Comparison of ENCODE assay signal across 11 cellular contexts in the genomic region with DNA sequence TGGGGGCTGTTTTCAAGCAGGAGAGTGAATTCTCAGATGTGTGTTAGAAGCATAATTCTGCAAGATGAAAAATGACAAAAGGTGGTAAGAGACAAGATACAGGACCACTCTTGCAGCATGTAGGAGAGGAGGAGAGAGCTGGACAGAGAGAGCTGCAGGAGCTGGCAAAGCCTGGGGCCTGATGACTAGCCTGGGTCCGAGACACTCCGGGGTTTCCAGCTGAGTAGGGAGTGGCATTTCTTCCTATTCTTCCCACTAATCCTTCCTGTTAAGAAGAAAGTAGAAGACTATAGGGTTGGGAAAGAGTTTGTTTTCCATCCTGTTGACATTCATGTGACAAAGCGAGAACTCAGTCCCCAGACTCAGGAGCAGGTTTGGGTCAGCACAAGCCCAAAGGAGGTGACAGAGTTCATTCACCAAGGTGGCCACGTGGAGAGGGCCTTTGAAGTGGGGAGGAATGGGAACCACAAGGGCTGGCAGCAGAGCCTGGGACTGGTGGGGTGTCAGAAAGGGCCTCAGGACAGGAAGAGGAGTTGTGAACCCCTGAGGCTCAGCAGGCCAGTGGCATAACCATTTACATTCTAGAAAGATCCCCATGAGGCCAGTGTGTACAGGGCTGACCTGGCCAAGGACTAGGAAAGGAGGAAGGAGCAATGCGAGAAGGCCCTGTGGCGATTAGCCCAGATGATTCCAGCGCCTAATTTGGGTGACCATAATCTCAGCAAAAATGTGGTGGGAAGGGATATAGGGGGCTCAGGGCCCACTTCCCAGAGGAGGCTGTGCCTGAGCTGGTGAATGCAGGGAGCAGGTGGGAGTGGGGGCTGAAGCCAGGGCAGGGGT. TPM values are rescaled to one million over a fixed set of nuclear protein-coding genes. Genes with fewer than 3 reads are reported as not detected.
DNase-seq lines count a peak whose midpoint lies in the region; ATAC-seq and TF ChIP-seq lines count a peak whose summit lies in the region.
"Had no signal": no experiment of that assay in that cellular context is flagged by ENCODE, and none has a peak within 500 bp of the region (broad histone marks: within the 10 kb centered on the region; RNA-seq: fewer than 3 reads in every experiment).

No MANE protein-coding gene starts in this region.

- intact Hi-C loops in dendritic cell treated with granulocyte-macrophage colony-stimulating factor and Interleukin-4, amounts not matched to agents 40 ng/mL and 50 ng/mL, for 4 days (cut with micrococcal nuclease) = loop anchor here (5.0 kb wide), 2 partner anchors 222 to 373 kb away; a partner anchor contains a TSS
- intact Hi-C loops in activated T-helper 1 cell treated with anti-CD3 and anti-CD28 coated beads, Interleukin-12 subunit alpha, Interleukin-12 subunit beta, Interleukin-2, Interleukin-4 antibody, amounts not matched to agents 30 ng/mL and 10 ng/mL and 1 ng/mL, durations not matched to agents 14 hours and 24 hours and 36 hours (cut with micrococcal nuclease) = loop anchor here (5.0 to 10.0 kb wide), 2 partner anchors 560 to 1047 kb away; a partner anchor contains a TSS

- H3K4me1 Mint-ChIP-seq in dendritic cell treated with granulocyte-macrophage colony-stimulating factor and Interleukin-4, amounts not matched to agents 40 ng/mL and 50 ng/mL, for 4 days (ENCODE audit: low read depth) = peaks cover 46% of the 10 kb centered on the region
- H3K4me1 Mint-ChIP-seq in activated T-helper 1 cell treated with anti-CD3 and anti-CD28 coated beads, Interleukin-12 subunit alpha, Interleukin-12 subunit beta, Interleukin-2, Interleukin-4 antibody, amounts not matched to agents 30 ng/mL and 10 ng/mL and 1 ng/mL, durations not matched to agents 14 hours and 24 hours and 36 hours (ENCODE audit: low read depth) = peaks cover 23% of the 10 kb centered on the region

- no peak overlapping the region for H3K4me3 Mint-ChIP-seq in dendritic cell treated with granulocyte-macrophage colony-stimulating factor and Interleukin-4, amounts not matched to agents 40 ng/mL and 50 ng/mL, for 4 days
- H3K4me3 Mint-ChIP-seq in activated T-helper 1 cell treated with anti-CD3 and anti-CD28 coated beads, Interleukin-12 subunit alpha, Interleukin-12 subunit beta, Interleukin-2, Interleukin-4 antibody, amounts not matched to agents 30 ng/mL and 10 ng/mL and 1 ng/mL, durations not matched to agents 14 hours and 24 hours and 36 hours = no peak overlapping the region

- H3K36me3 Mint-ChIP-seq in dendritic cell treated with granulocyte-macrophage colony-stimulating factor and Interleukin-4, amounts not matched to agents 40 ng/mL and 50 ng/mL, for 4 days (ENCODE audit: low read depth) = peaks cover 44% of the 10 kb centered on the region
- H3K36me3 Mint-ChIP-seq in activated T-helper 1 cell treated with anti-CD3 and anti-CD28 coated beads, Interleukin-12 subunit alpha, Interleukin-12 subunit beta, Interleukin-2, Interleukin-4 antibody, amounts not matched to agents 30 ng/mL and 10 ng/mL and 1 ng/mL, durations not matched to agents 14 hours and 24 hours and 36 hours (ENCODE audit: low read depth) = peaks cover 2% of the 10 kb centered on the region

- peak overlapping the region; percentile 25 for H3K4me2 ChIP-seq in BLaER1

- H3K27me3 Mint-ChIP-seq in dendritic cell treated with granulocyte-macrophage colony-stimulating factor and Interleukin-4, amounts not matched to agents 40 ng/mL and 50 ng/mL, for 4 days = no peaks in the 10 kb centered on the region
- peaks cover 2% of the 10 kb centered on the region for H3K27me3 Mint-ChIP-seq in activated T-helper 1 cell treated with anti-CD3 and anti-CD28 coated beads, Interleukin-12 subunit alpha, Interleukin-12 subunit beta, Interleukin-2, Interleukin-4 antibody, amounts not matched to agents 30 ng/mL and 10 ng/mL and 1 ng/mL, durations not matched to agents 14 hours and 24 hours and 36 hours (ENCODE audit: insufficient read depth)

- H3K4me3 ChIP-seq in BLaER1 (no peak overlapping the region), H7 (ENCODE audit: insufficient read depth, low read depth, low read length) (no peak overlapping the region)
- H3K4me3 ChIP-seq: SJSA1 had no signal

- no peaks in the 10 kb centered on the region for H3K27me3 ChIP-seq in BLaER1
- no peaks in the 10 kb centered on the region for H3K27me3 ChIP-seq in H7 (ENCODE audit: control insufficient read depth, insufficient read depth, low read length)
- H3K27me3 ChIP-seq: SJSA1 had no signal

- peak overlapping the region; percentile 52 for H3K9ac ChIP-seq in BLaER1

- H3K27ac Mint-ChIP-seq in dendritic cell treated with granulocyte-macrophage colony-stimulating factor and Interleukin-4, amounts not matched to agents 40 ng/mL and 50 ng/mL, for 4 days = peak overlapping the region; percentile 85
- no peak overlapping the region for H3K27ac Mint-ChIP-seq in activated T-helper 1 cell treated with anti-CD3 and anti-CD28 coated beads, Interleukin-12 subunit alpha, Interleukin-12 subunit beta, Interleukin-2, Interleukin-4 antibody, amounts not matched to agents 30 ng/mL and 10 ng/mL and 1 ng/mL, durations not matched to agents 14 hours and 24 hours and 36 hours

- H3K9me3 ChIP-seq in BLaER1 = no peaks in the 10 kb centered on the region
- H3K9me3 ChIP-seq: SJSA1 had no signal

- peaks cover 47% of the 10 kb centered on the region for H3K4me1 ChIP-seq in BLaER1

- peak; percentile 43 for DNase-seq in H7
- DNase-seq in omental fat pad (ENCODE audit: low spot score) = peak; percentile 20
- DNase-seq in stimulated activated CD4-positive, alpha-beta T cell treated with anti-CD3 and anti-CD28 coated beads, Interleukin-12 subunit alpha, Interleukin-12 subunit beta, amount 100 ng/mL, for 4 hours = no peak
- DNase-seq in activated T-helper 1 cell treated with anti-CD3 and anti-CD28 coated beads, Interleukin-12 subunit alpha, Interleukin-12 subunit beta, Interleukin-2, Interleukin-4 antibody, amounts not matched to agents 30 ng/mL and 10 ng/mL and 1 ng/mL, durations not matched to agents 14 hours and 24 hours and 36 hours (ENCODE audit: low spot score) = no peak
- DNase-seq: DMS79 treated with DMSO at 0.1 percent for 48 hours; effector CD4-positive, alpha-beta T cell had no signal

- ATAC-seq in omental fat pad (ENCODE audit: low FRiP score) = no peak
- no peak for ATAC-seq in GM19395 (IDR thresholded peaks at IDR 0.05; ENCODE audit: unreplicated experiment)
- ATAC-seq in HG02678 (IDR thresholded peaks at IDR 0.05; ENCODE audit: unreplicated experiment) = no peak

- H3K36me3 ChIP-seq in BLaER1 = peaks cover 34% of the 10 kb centered on the region
- H3K36me3 ChIP-seq in H7 (replicated peaks; ENCODE audit: control insufficient read depth, insufficient read depth, low read length) = 0 out of 2 replicates have a peak, but pooled peaks cover 1% of the 10 kb centered on the region
- H3K36me3 ChIP-seq: SJSA1 had no signal

- TF ChIP-seq CTCF in omental fat pad (IDR thresholded peaks at IDR 0.05) = no peak

- no peaks in the 10 kb centered on the region for H3K9me3 Mint-ChIP-seq in dendritic cell treated with granulocyte-macrophage colony-stimulating factor and Interleukin-4, amounts not matched to agents 40 ng/mL and 50 ng/mL, for 4 days
- H3K9me3 Mint-ChIP-seq in activated T-helper 1 cell treated with anti-CD3 and anti-CD28 coated beads, Interleukin-12 subunit alpha, Interleukin-12 subunit beta, Interleukin-2, Interleukin-4 antibody, amounts not matched to agents 30 ng/mL and 10 ng/mL and 1 ng/mL, durations not matched to agents 14 hours and 24 hours and 36 hours = no peaks in the 10 kb centered on the region

- peaks cover 46% of the 10 kb centered on the region for H4K20me1 ChIP-seq in BLaER1

- peak overlapping the region; percentile 29; the same call in 1 of the 2 replicates for H3K27ac ChIP-seq in BLaER1
- H3K27ac ChIP-seq: SJSA1 had no signal

RNA-seq across cellular contexts. Expression of a gene that starts 3.2 kb away (rescaled TPM):
- total RNA-seq in H7 (2014; rRNA removed; shearing (Covaris generic)) = 8.5 and 16.4 TPM in 2 replicates
- total RNA-seq in omental fat pad = 10 to 100 TPM in 3 of 4 donors, 1 to 10 TPM in 1; 9.5 to 27.6 (median 10.8) TPM
- 19.2 and 19.9 TPM in 2 replicates for total RNA-seq in activated T-helper 1 cell treated with anti-CD3 and anti-CD28 coated beads, Interleukin-12 subunit alpha, Interleukin-12 subunit beta, Interleukin-2, Interleukin-4 antibody, amounts not matched to agents 30 ng/mL and 10 ng/mL and 1 ng/mL, durations not matched to agents 14 hours and 24 hours and 36 hours

RNA-seq across cellular contexts. Expression of a gene that starts 3.2 kb away (rescaled TPM):
- total RNA-seq in H7 (2014; rRNA removed; shearing (Covaris generic)) = 0.96 and 2.4 TPM in 2 replicates
- 1 to 10 TPM; 4.7 to 7.3 (median 5.1) TPM for total RNA-seq in omental fat pad
- 2.1 and 3.5 TPM in 2 replicates for total RNA-seq in activated T-helper 1 cell treated with anti-CD3 and anti-CD28 coated beads, Interleukin-12 subunit alpha, Interleukin-12 subunit beta, Interleukin-2, Interleukin-4 antibody, amounts not matched to agents 30 ng/mL and 10 ng/mL and 1 ng/mL, durations not matched to agents 14 hours and 24 hours and 36 hours

RNA-seq across cellular contexts. Expression of a gene that starts 16.7 kb away (rescaled TPM):
- 13.4 and 22.3 TPM in 2 replicates for total RNA-seq in H7 (2014; rRNA removed; shearing (Covaris generic))
- 100 to 1,000 TPM in 1 of 4 donors, 10 to 100 TPM in 3; 33.7 to 118 (median 59.5) TPM for total RNA-seq in omental fat pad
- 7.9 and 10.1 TPM in 2 replicates for total RNA-seq in activated T-helper 1 cell treated with anti-CD3 and anti-CD28 coated beads, Interleukin-12 subunit alpha, Interleukin-12 subunit beta, Interleukin-2, Interleukin-4 antibody, amounts not matched to agents 30 ng/mL and 10 ng/mL and 1 ng/mL, durations not matched to agents 14 hours and 24 hours and 36 hours

Comparison
In these comparisons a context has a peak if more than half of its experiments do, and no peak if none do; other contexts are left out.
1. DNase-seq: peak in H7 (single experiment) and omental fat pad (single experiment); none in stimulated activated CD4-positive, alpha-beta T cell treated with anti-CD3 and anti-CD28 coated beads, Interleukin-12 subunit alpha, Interleukin-12 subunit beta, amount 100 ng/mL, for 4 hours (single experiment) and activated T-helper 1 cell treated with anti-CD3 and anti-CD28 coated beads, Interleukin-12 subunit alpha, Interleukin-12 subunit beta, Interleukin-2, Interleukin-4 antibody, amounts not matched to agents 30 ng/mL and 10 ng/mL and 1 ng/mL, durations not matched to agents 14 hours and 24 hours and 36 hours (single experiment).